ENCODE assay signal across 1 cellular context in genomic region chr15:63870403-63871209, GRCh38.
TF ChIP-seq lines count a peak whose summit lies in the region.

No MANE protein-coding gene starts in this region.

TF ChIP-seq in H1, 55 proteins besides CTCF, POLR2A, EP300 and RAD21 (continued from another document):
- TF ChIP-seq ATF2 (IDR thresholded peaks at IDR 0.05; ENCODE audit: low read length) (0 out of 2 replicates have a peak, but pooled peaks have one; percentile 65), CBX8 (IDR thresholded peaks at IDR 0.05; ENCODE audit: borderline replicate concordance, low read depth, low read length) (no peak), NANOG (IDR thresholded peaks at IDR 0.05; ENCODE audit: insufficient read depth, low read depth, low read length, poor library complexity, severe bottlenecking) (peak; percentile 48)
